ENCODE assay signal across 18 cellular contexts in genomic region chr12:12896261-12896660, GRCh38. TPM values are rescaled to one million over a fixed set of nuclear protein-coding genes. Genes with fewer than 3 reads are reported as not detected.
DNase-seq lines count a peak whose midpoint lies in the region; ATAC-seq, FAIRE-seq and TF ChIP-seq lines count a peak whose summit lies in the region.
"Had no signal": no experiment of that assay in that cellular context is flagged by ENCODE, and none has a peak within 500 bp of the region (broad histone marks: within the 10 kb centered on the region; RNA-seq: fewer than 3 reads in every experiment).

No MANE protein-coding gene starts in this region.

- TF ChIP-seq EP300 in GM12878 (IDR thresholded peaks at IDR 0.05; ENCODE audit: borderline replicate concordance in 1 of 2, control insufficient read depth in 1 of 2, low read depth in 2 of 2, low read length in 2 of 2) = no peak

- no peak overlapping the region for H3K9ac ChIP-seq in GM12878 (ENCODE audit: control insufficient read depth, insufficient read depth, low read length)

- H3K9me3 ChIP-seq in GM12878 (replicated peaks; ENCODE audit: control insufficient read depth, insufficient read depth, low read length) (no peaks in the 10 kb centered on the region), upper lobe of right lung (no peaks in the 10 kb centered on the region)

- SMC1A ChIA-PET in GM12878 (lab: Charles Lee; ENCODE audit: uncharacterized antibody, unreplicated experiment) = interaction anchor here (0.9 kb wide), 1 partner anchor 104 kb away, joined by 3 read pairs; no protein-coding TSS in a partner anchor

- H4K20me1 ChIP-seq in GM12878 (ENCODE audit: control insufficient read depth, insufficient read depth) = no peaks in the 10 kb centered on the region

- TF ChIP-seq RAD21 in GM12878 (IDR thresholded peaks at IDR 0.05; ENCODE audit: insufficient read depth, low read depth, low read length) = no peak

- peak overlapping the region; percentile 75 for H3K27ac Mint-ChIP-seq in HFFc6
- H3K27ac Mint-ChIP-seq: activated CD4-positive, alpha-beta T cell treated with anti-CD3 and anti-CD28 coated beads, Interleukin-2, amount 10 ng/mL, durations not matched to agents 24 days and 14 days; CD8-positive, alpha-beta T cell; naive B cell had no signal

- FAIRE-seq in GM12878 (lab: Jason Lieb, UNC) = no peak

- H3K27me3 Mint-ChIP-seq in HFFc6 (ENCODE audit: insufficient read depth) = peaks cover 10% of the 10 kb centered on the region

- TF ChIP-seq POLR2A in GM12878 (IDR thresholded peaks at IDR 0.05; ENCODE audit: low read depth, low read length) = no peak

- intact Hi-C loops in GM12878 (cut with micrococcal nuclease; ENCODE audit: unreplicated experiment) (no loop called here), upper lobe of right lung (cut with DNase I) (no loop called here)

- ATAC-seq in GM12878 (no peak), foreskin keratinocyte (peak; percentile 14), upper lobe of right lung (no peak)
- ATAC-seq: CD8-positive, alpha-beta T cell had no signal

- CTCF ChIA-PET in GM12878 (lab: Yijun Ruan, JAX) = interaction anchor here (0.6 kb wide), 2 partner anchors 78 to 1158 kb away, joined by 3 to 4 read pairs; no protein-coding TSS in a partner anchor

- no peak overlapping the region for H2AFZ ChIP-seq in GM12878 (ENCODE audit: control insufficient read depth, low read depth, low read length)

- H3K4me3 ChIP-seq in GM12878 (no peak overlapping the region), upper lobe of right lung (peak overlapping the region; percentile 23)
- H3K4me3 ChIP-seq: dorsolateral prefrontal cortex had no signal

- H3K36me3 ChIP-seq in GM12878 (ENCODE audit: control insufficient read depth in 2 of 2, insufficient read depth in 2 of 2, low read length in 1 of 2) = no peaks in the 10 kb centered on the region
- H3K36me3 ChIP-seq in upper lobe of right lung = no peaks in the 10 kb centered on the region

- no peaks in the 10 kb centered on the region for H3K79me2 ChIP-seq in GM12878 (ENCODE audit: control insufficient read depth, insufficient read depth, low read length)

- peak overlapping the region; percentile 78 for H3K4me3 Mint-ChIP-seq in HFFc6
- H3K4me3 Mint-ChIP-seq: activated CD4-positive, alpha-beta T cell treated with anti-CD3 and anti-CD28 coated beads, Interleukin-2, amount 10 ng/mL, durations not matched to agents 24 days and 14 days; CD8-positive, alpha-beta T cell; naive B cell had no signal

- no TSS peak for BruUV-seq in GM12878 (replicated peaks; lab: Mats Ljungman, UMichigan)

- DNase-seq in HFFc6 (peak; percentile 82), GM12878 (ENCODE audit: low read depth, low spot score) (no peak), foreskin keratinocyte (peak; percentile 76 to 87), upper lobe of right lung (no peak), cerebellar cortex (ENCODE audit: low spot score) (no peak), GM20000 (ENCODE audit: low spot score) (no peak), NCI-H510A treated with DMSO at 0.1 percent for 48 hours (lab: John Stamatoyannopoulos, UW) (no peak)
- DNase-seq: activated CD4-positive, alpha-beta T cell treated with anti-CD3 and anti-CD28 coated beads, Interleukin-2, amount 10 ng/mL, durations not matched to agents 24 days and 14 days; activated T-cell treated with anti-CD3 and anti-CD28 coated beads, Interleukin-2, amount 50 U/mL, for 1 hour; CD8-positive, alpha-beta T cell; dorsolateral prefrontal cortex; GF-D8; naive B cell; NCI-H1048; NCI-H446 treated with DMSO at 0.1 percent for 48 hours; stimulated activated CD4-positive, alpha-beta T cell treated with anti-CD3 and anti-CD28 coated beads, Interleukin-4, amount 100 ng/mL, for 24 hours; stimulated activated naive CD4-positive, alpha-beta T cell had no signal

- H3K27me3 ChIP-seq in GM12878 (replicated peaks in 1 of 2; ENCODE audit: control insufficient read depth in 2 of 2, insufficient read depth in 2 of 2, low read length in 1 of 2) = peaks cover 4 to 5% of the 10 kb centered on the region in 2 experiments; a peak in 3 of 4 replicates
- no peaks in the 10 kb centered on the region for H3K27me3 ChIP-seq in foreskin keratinocyte
- H3K27me3 ChIP-seq in upper lobe of right lung = peaks cover 6% of the 10 kb centered on the region

- RAD21 ChIA-PET in GM12878 (lab: Charles Lee; ENCODE audit: unreplicated experiment) = no interaction called here

- H3K27ac ChIP-seq in GM12878 (ENCODE audit: control insufficient read depth, insufficient read depth) (no peak overlapping the region), foreskin keratinocyte (peak overlapping the region; percentile 75), upper lobe of right lung (peak overlapping the region; percentile 49)
- H3K27ac ChIP-seq: dorsolateral prefrontal cortex had no signal

- no peak for TF ChIP-seq CTCF in HFFc6 (IDR thresholded peaks at IDR 0.05)
- no peak for TF ChIP-seq CTCF in GM12878 (IDR thresholded peaks at IDR 0.05 in 2 of 3, conservative IDR thresholded peaks at IDR 0.05 in 1 of 3; ENCODE audit: control insufficient read depth in 2 of 3, extremely low read depth in 1 of 3, insufficient read depth in 1 of 3, low read depth in 3 of 3, low read length in 3 of 3)
- peak; percentile 14 for TF ChIP-seq CTCF in foreskin keratinocyte (conservative IDR thresholded peaks at IDR 0.05)
- TF ChIP-seq CTCF in upper lobe of right lung (IDR thresholded peaks at IDR 0.05) = no peak
- no peak for TF ChIP-seq CTCF in GM20000 (IDR thresholded peaks at IDR 0.05; ENCODE audit: extremely low read depth, missing control alignments)

- H3K4me2 ChIP-seq in GM12878 (ENCODE audit: control insufficient read depth, insufficient read depth) = no peak overlapping the region

- no peaks in the 10 kb centered on the region for H3K9me3 Mint-ChIP-seq in HFFc6
- H3K9me3 Mint-ChIP-seq: activated CD4-positive, alpha-beta T cell treated with anti-CD3 and anti-CD28 coated beads, Interleukin-2, amount 10 ng/mL, durations not matched to agents 24 days and 14 days; CD8-positive, alpha-beta T cell; naive B cell had no signal

- no peaks in the 10 kb centered on the region for H3K4me1 ChIP-seq in GM12878 (ENCODE audit: control insufficient read depth, insufficient read depth, low read length)
- H3K4me1 ChIP-seq in foreskin keratinocyte = peaks cover 30% of the 10 kb centered on the region
- H3K4me1 ChIP-seq in upper lobe of right lung = peaks cover 9% of the 10 kb centered on the region

- in situ Hi-C loops in GM12878 (cut with MboI) = no loop called here

- H3K4me1 Mint-ChIP-seq in HFFc6 (ENCODE audit: low read depth) = peaks cover 93% of the 10 kb centered on the region

- POLR2A ChIA-PET in GM12878 (lab: Charles Lee) = interaction anchor here (0.6 kb wide), 1 partner anchor 14 kb away, joined by 3 read pairs; no protein-coding TSS in a partner anchor

- H3K36me3 Mint-ChIP-seq in HFFc6 (ENCODE audit: low read depth) = peaks cover 46% of the 10 kb centered on the region
- H3K36me3 Mint-ChIP-seq: CD8-positive, alpha-beta T cell; naive B cell had no signal

- WGBS in GM12878 (ENCODE audit: insufficient coverage, insufficient replicate concordance, low lambda C conversion rate, missing lambda C conversion rate) = 8% methylated on average over 2 of the region's 2 CpGs

TF ChIP-seq in GM12878, 131 proteins besides CTCF, POLR2A, EP300 and RAD21 (continues in another document):
- no peak for TF ChIP-seq MYC (IDR thresholded peaks at IDR 0.05; ENCODE audit: insufficient read depth, insufficient read length, insufficient replicate concordance, low read length, severe bottlenecking)
- TF ChIP-seq CHD4 (IDR thresholded peaks at IDR 0.05) = no peak

RNA-seq across cellular contexts. Expression of gene GPRC5A, which starts 4.9 kb away (rescaled TPM):
- total RNA-seq in HFFc6 (2021; fragmentation: NEBNext Ultra II Directional; extraction: Animal tissue kit (Norgen Biotek cat#: 25700)) = 100 to 1,000 TPM; 206 to 371 (median 280) TPM
- 0.10 TPM in 1 of 2 replicates, not detected in the other for total RNA-seq in GM12878 (2013; cell fraction: nucleolus; rRNA removed)
- total RNA-seq in GM12878 (2014; rRNA removed) = 0.40 and 0.71 TPM in 2 replicates
- 0.67 and 1.3 TPM in 2 replicates for total RNA-seq in GM12878 (2014; rRNA removed; fragmentation: Illumina TruSeq; extraction: Trizol)
- total RNA-seq in GM12878 (2021) = 2.8 and 3.5 TPM in 2 replicates
- 0.10 TPM for polyA plus RNA-seq in GM12878 (2011; ENCODE audit: low read depth)
- polyA plus RNA-seq in GM12878 (2011; rRNA removed) = 0.01 and 0.10 TPM in 2 replicates
- 0.07 TPM in 2 replicates for polyA plus RNA-seq in GM12878 (2011; cell fraction: cytosol; rRNA removed)
- 0.13 TPM in 1 of 2 replicates, not detected in the other for polyA plus RNA-seq in GM12878 (2011; cell fraction: nucleus; rRNA removed)
- 0.05 and 0.18 TPM in 2 replicates for polyA plus RNA-seq in GM12878 (2012)
- 0.95 and 1.5 TPM in 2 replicates for polyA plus RNA-seq in GM12878 (2014; fragmentation: Illumina TruSeq; extraction: Trizol)
- polyA plus RNA-seq in GM12878 (2014; fragmentation: Nextera tagmentation; extraction: Ambion mirVana) = under 1 TPM; 0.72 to 0.75 TPM
- polyA plus RNA-seq in GM12878 (2014; rRNA removed) = 1.3 and 1.6 TPM in 2 replicates
- 1 to 10 TPM; 1.8 to 2.0 TPM for polyA plus RNA-seq in GM12878 (2016; fragmentation: Nextera tagmentation; extraction: Ambion mirVana)
- under 0.01 and 0.52 TPM in 2 replicates for polyA minus RNA-seq in GM12878 (2011; rRNA and poly(A)+ RNA removed)
- polyA minus RNA-seq in GM12878 (2011; cell fraction: cytosol; rRNA and poly(A)+ RNA removed) = 1.5 and 1.7 TPM in 2 replicates
- under 0.01 and 0.38 TPM in 2 replicates for polyA minus RNA-seq in GM12878 (2011; cell fraction: nucleus; rRNA and poly(A)+ RNA removed)
- 9.3 and 14.2 TPM in 2 replicates for total RNA-seq in foreskin keratinocyte
- 6.2 and 7.2 TPM in 2 replicates for polyA plus RNA-seq in foreskin keratinocyte
- 886 TPM for total RNA-seq in upper lobe of right lung
- total RNA-seq: activated CD4-positive, alpha-beta T cell treated with anti-CD3 and anti-CD28 coated beads, Interleukin-2, amount 10 ng/mL, durations not matched to agents 24 days and 14 days; CD8-positive, alpha-beta T cell had no signal

RNA-seq across cellular contexts. Expression of gene GPRC5D, which starts 55.7 kb away (rescaled TPM):
- total RNA-seq in HFFc6 (2021; fragmentation: NEBNext Ultra II Directional; extraction: Animal tissue kit (Norgen Biotek cat#: 25700)) = not detected
- not detected in 2 replicates for total RNA-seq in GM12878 (2013; cell fraction: nucleolus; rRNA removed)
- 0.82 and 0.90 TPM in 2 replicates for total RNA-seq in GM12878 (2014; rRNA removed)
- 0.18 and 0.23 TPM in 2 replicates for total RNA-seq in GM12878 (2014; rRNA removed; fragmentation: Illumina TruSeq; extraction: Trizol)
- not detected in 2 replicates for total RNA-seq in GM12878 (2021)
- polyA plus RNA-seq in GM12878 (2011; ENCODE audit: low read depth) = not detected
- not detected in 2 replicates for polyA plus RNA-seq in GM12878 (2011; rRNA removed)
- not detected in 2 replicates for polyA plus RNA-seq in GM12878 (2011; cell fraction: cytosol; rRNA removed)
- not detected in 2 replicates for polyA plus RNA-seq in GM12878 (2011; cell fraction: nucleus; rRNA removed)
- polyA plus RNA-seq in GM12878 (2012) = not detected in 2 replicates
- polyA plus RNA-seq in GM12878 (2014; fragmentation: Illumina TruSeq; extraction: Trizol) = 0.66 and 0.71 TPM in 2 replicates
- under 1 TPM in 1 of 2 experiments, not detected in 1; 0.35 TPM for polyA plus RNA-seq in GM12878 (2014; fragmentation: Nextera tagmentation; extraction: Ambion mirVana)
- 0.65 and 0.89 TPM in 2 replicates for polyA plus RNA-seq in GM12878 (2014; rRNA removed)
- polyA plus RNA-seq in GM12878 (2016; fragmentation: Nextera tagmentation; extraction: Ambion mirVana) = under 1 TPM; 0.32 to 0.37 TPM
- not detected in 2 replicates for polyA minus RNA-seq in GM12878 (2011; rRNA and poly(A)+ RNA removed)
- not detected in 2 replicates for polyA minus RNA-seq in GM12878 (2011; cell fraction: cytosol; rRNA and poly(A)+ RNA removed)
- polyA minus RNA-seq in GM12878 (2011; cell fraction: nucleus; rRNA and poly(A)+ RNA removed) = not detected in 2 replicates
- total RNA-seq in foreskin keratinocyte = not detected in 2 replicates
- polyA plus RNA-seq in foreskin keratinocyte = not detected in 2 replicates
- not detected for total RNA-seq in upper lobe of right lung
- total RNA-seq: activated CD4-positive, alpha-beta T cell treated with anti-CD3 and anti-CD28 coated beads, Interleukin-2, amount 10 ng/mL, durations not matched to agents 24 days and 14 days; CD8-positive, alpha-beta T cell; T-helper 2 cell treated with Interferon-gamma antibody and Interleukin-4, amounts not matched to agents 100 ng/mL and 5 ng/mL, for 36 hours had no signal

Comparison
In these comparisons a context has a peak if more than half of its experiments do, and no peak if none do; other contexts are left out.
1. DNase-seq: peak in HFFc6 (single experiment) and foreskin keratinocyte (2 of 2); none in GM12878 (single experiment), upper lobe of right lung (single experiment), cerebellar cortex (single experiment), GM20000 (single experiment) and NCI-H510A treated with DMSO at 0.1 percent for 48 hours (single experiment).
2. RNA of gene GPRC5A, which starts 4.9 kb away (total RNA-seq): 886 TPM in upper lobe of right lung (single experiment) and 206 to 371 TPM in HFFc6; 9.3 to 14.2 TPM in foreskin keratinocyte and 0.10 to 3.5 TPM in GM12878; every median in the first group is over 10 times any median in the second.